23 cellular contexts compared by ENCODE assay signal in genomic region chr5:89694026-89694540, GRCh38.
"Had no signal": no experiment of that assay in that cellular context is flagged by ENCODE, and none has a peak within 500 bp of the region (broad histone marks: within the 10 kb centered on the region; RNA-seq: fewer than 3 reads in every experiment).

No MANE protein-coding gene starts in this region.

- H3K4me1 ChIP-seq: SJSA1 had no signal

- H3K9me3 ChIP-seq: MG63, SJSA1, SK-N-SH had no signal

- H3K4me3 ChIP-seq: MG63, SJSA1 had no signal

- H3K27ac ChIP-seq: SJSA1 had no signal

- H3K27me3 ChIP-seq: MG63, SJSA1 had no signal

- ATAC-seq: HepG2, T-cell had no signal

- H3K36me3 ChIP-seq: MG63, SJSA1 had no signal

- DNase-seq: IMR-90, Karpas-422, KG1, MG63, NCI-H1092 treated with DMSO at 0.1 percent for 48 hours, NCI-H1436, NCI-H187, NCI-H2029, NCI-H2081 treated with DMSO at 0.1 percent for 48 hours, NCI-H2171, NCI-H345, NCI-H446 treated with DMSO at 0.1 percent for 48 hours, NCI-H510A treated with DMSO at 0.1 percent for 48 hours, NCI-H69, NCI-H774, Right ventricle myocardium superior, RPMI8226, SIG-M5, SK-N-SH, SW 1271, T-cell had no signal

- H3K9ac ChIP-seq: SK-N-SH had no signal
